Comparison of ENCODE assay signal across 22 cellular contexts in the genomic region with DNA sequence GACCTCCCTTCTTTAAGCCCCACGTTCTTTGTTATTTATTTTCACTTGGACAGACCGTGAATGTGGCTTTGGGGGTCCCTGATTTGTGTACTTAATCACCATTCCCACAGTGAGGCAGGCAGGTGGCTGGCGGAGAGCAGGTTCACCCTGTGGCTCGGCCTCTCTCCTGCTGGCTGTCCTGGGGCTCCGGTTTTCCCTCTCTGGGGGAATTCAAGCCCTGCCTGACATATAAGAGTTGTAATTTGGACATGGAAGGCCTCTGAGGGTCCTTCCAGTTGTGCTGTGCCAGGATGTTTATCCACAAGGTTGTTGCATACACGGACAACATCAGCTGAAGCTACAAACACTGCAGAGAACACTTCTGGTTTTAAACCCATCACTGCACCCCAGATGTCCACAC.
"Had no signal": no experiment of that assay in that cellular context is flagged by ENCODE, and none has a peak within 500 bp of the region (broad histone marks: within the 10 kb centered on the region; RNA-seq: fewer than 3 reads in every experiment).

No MANE protein-coding gene starts in this region.

- H3K27ac Mint-ChIP-seq: effector memory CD8-positive, alpha-beta T cell; naive thymus-derived CD4-positive, alpha-beta T cell; nephron; neural progenitor cell; stimulated activated effector memory CD8-positive, alpha-beta T cell treated with anti-CD3 and anti-CD28 coated beads, Interleukin-12 subunit alpha, Interleukin-12 subunit beta, amount 100 ng/mL, for 72 hours had no signal

- H3K36me3 ChIP-seq: gastrocnemius medialis, left lung, neural progenitor cell, prostate gland, right atrium auricular region, thoracic aorta, transverse colon had no signal

- H3K9me3 ChIP-seq: gastrocnemius medialis, prostate gland, thoracic aorta, transverse colon had no signal

- H3K4me1 ChIP-seq: gastrocnemius medialis, left lung, neural progenitor cell, prostate gland, right atrium auricular region, transverse colon had no signal

- H3K4me3 ChIP-seq: gastrocnemius medialis, left lung, neural progenitor cell, prostate gland, right atrium auricular region, thoracic aorta, transverse colon had no signal

- ATAC-seq: effector memory CD8-positive, alpha-beta T cell; gastrocnemius medialis; left lung; naive thymus-derived CD4-positive, alpha-beta T cell; sciatic nerve; stimulated activated effector memory CD8-positive, alpha-beta T cell treated with anti-CD3 and anti-CD28 coated beads, Interleukin-12 subunit alpha, Interleukin-12 subunit beta, amount 100 ng/mL, for 72 hours had no signal

- H3K4me1 Mint-ChIP-seq: central memory CD8-positive, alpha-beta T cell; naive thymus-derived CD4-positive, alpha-beta T cell; nephron; neural progenitor cell; stimulated activated effector memory CD8-positive, alpha-beta T cell treated with anti-CD3 and anti-CD28 coated beads, Interleukin-12 subunit alpha, Interleukin-12 subunit beta, amount 100 ng/mL, for 72 hours had no signal

- H3K4me3 Mint-ChIP-seq: central memory CD8-positive, alpha-beta T cell; effector memory CD8-positive, alpha-beta T cell; naive thymus-derived CD4-positive, alpha-beta T cell; nephron; neural progenitor cell; stimulated activated effector memory CD8-positive, alpha-beta T cell treated with anti-CD3 and anti-CD28 coated beads, Interleukin-12 subunit alpha, Interleukin-12 subunit beta, amount 100 ng/mL, for 72 hours had no signal

- H3K27me3 ChIP-seq: gastrocnemius medialis, neural progenitor cell, right atrium auricular region, transverse colon had no signal

- H3K9me3 Mint-ChIP-seq: central memory CD8-positive, alpha-beta T cell; effector memory CD8-positive, alpha-beta T cell; stimulated activated effector memory CD8-positive, alpha-beta T cell treated with anti-CD3 and anti-CD28 coated beads, Interleukin-12 subunit alpha, Interleukin-12 subunit beta, amount 100 ng/mL, for 72 hours had no signal

- DNase-seq: cortex of kidney; effector memory CD8-positive, alpha-beta T cell; foreskin fibroblast; gastrocnemius medialis; kidney; left lung; mesenchymal stem cell; midbrain; naive thymus-derived CD4-positive, alpha-beta T cell; stimulated activated CD4-positive, alpha-beta T cell treated with anti-CD3 and anti-CD28 coated beads, Interleukin-2, amount 100 ng/mL, for 24 hours; stimulated activated CD4-positive, alpha-beta T cell treated with anti-CD3 and anti-CD28 coated beads, Interleukin-4, amount 100 ng/mL, for 24 hours; stimulated activated naive CD4-positive, alpha-beta T cell treated with Interleukin-2 at 50 U/mL for 16 hours; substantia nigra; transverse colon had no signal

- H3K27ac ChIP-seq: gastrocnemius medialis, left lung, neural progenitor cell, prostate gland, right atrium auricular region, thoracic aorta, transverse colon had no signal

- H3K36me3 Mint-ChIP-seq: naive thymus-derived CD4-positive, alpha-beta T cell; neural progenitor cell; stimulated activated effector memory CD8-positive, alpha-beta T cell treated with anti-CD3 and anti-CD28 coated beads, Interleukin-12 subunit alpha, Interleukin-12 subunit beta, amount 100 ng/mL, for 72 hours had no signal
